ENCODE assay signal across 29 cellular contexts in genomic region chr3:84978833-84979232, GRCh38. TPM values are rescaled to one million over a fixed set of nuclear protein-coding genes. Genes with fewer than 3 reads are reported as not detected.
"Had no signal": no experiment of that assay in that cellular context is flagged by ENCODE, and none has a peak within 500 bp of the region (broad histone marks: within the 10 kb centered on the region; RNA-seq: fewer than 3 reads in every experiment).

No MANE protein-coding gene starts in this region.

- H3K36me3 Mint-ChIP-seq: activated naive CD8-positive, alpha-beta T cell had no signal

- H3K36me3 ChIP-seq: brain microvascular endothelial cell, cardiac muscle cell, WERI-Rb-1 had no signal

- DNase-seq: activated CD4-positive, alpha-beta memory T cell treated with anti-CD3 and anti-CD28 coated beads, Interleukin-2, amount 10 ng/mL, durations not matched to agents 7 days and 5 days; activated CD4-positive, alpha-beta T cell treated with anti-CD3 and anti-CD28 coated beads for 36 hours; activated CD4-positive, alpha-beta T cell treated with anti-CD3 and anti-CD28 coated beads, Interleukin-2, amount 50 U/mL, for 1 hour; activated gamma-delta T cell; activated naive CD4-positive, alpha-beta T cell treated with anti-CD3 and anti-CD28 coated beads for 36 hours; activated T-cell treated with anti-CD3 and anti-CD28 coated beads for 4 hours; activated T-cell treated with anti-CD3 and anti-CD28 coated beads, Interleukin-2, amount 50 U/mL, for 48 hours; brain microvascular endothelial cell; Karpas-422; MM.1S; NCI-H1417; NCI-H1930; NCI-H2171; NCI-H2227 treated with DMSO at 0.1 percent for 48 hours; NCI-H446 treated with DMSO at 0.1 percent for 48 hours; NCI-H524 treated with DMSO at 0.1 percent for 48 hours; NCI-H774; NK-92 treated with Interleukin-12 subunit alpha and Interleukin-12 subunit beta, amount 100 ng/mL, for 24 hours; OCI-M1; Right ventricle myocardium superior; WERI-Rb-1 had no signal

- H3K27ac ChIP-seq: brain microvascular endothelial cell, cardiac muscle cell, RWPE1, WERI-Rb-1 had no signal

- H3K9me3 Mint-ChIP-seq: activated CD4-positive, alpha-beta memory T cell treated with anti-CD3 and anti-CD28 coated beads, Interleukin-2, amount 10 ng/mL, durations not matched to agents 7 days and 5 days; activated naive CD4-positive, alpha-beta T cell treated with anti-CD3 and anti-CD28 coated beads for 36 hours; activated T-helper 17 cell treated with anti-CD3 and anti-CD28 coated beads, Interleukin-2, amount 50 U/mL, for 72 hours had no signal

- H3K4me1 Mint-ChIP-seq: activated CD4-positive, alpha-beta memory T cell treated with anti-CD3 and anti-CD28 coated beads, Interleukin-2, amount 10 ng/mL, durations not matched to agents 7 days and 5 days; activated CD4-positive, alpha-beta T cell treated with anti-CD3 and anti-CD28 coated beads for 36 hours; activated T-helper 17 cell treated with anti-CD3 and anti-CD28 coated beads, Interleukin-2, amount 50 U/mL, for 72 hours had no signal

- H3K4me3 ChIP-seq: cardiac muscle cell, K562 had no signal

- H3K27ac Mint-ChIP-seq: activated CD4-positive, alpha-beta memory T cell treated with anti-CD3 and anti-CD28 coated beads, Interleukin-2, amount 10 ng/mL, durations not matched to agents 7 days and 5 days; activated CD4-positive, alpha-beta T cell treated with anti-CD3 and anti-CD28 coated beads for 36 hours; activated naive CD4-positive, alpha-beta T cell treated with anti-CD3 and anti-CD28 coated beads for 36 hours; activated naive CD8-positive, alpha-beta T cell; activated T-helper 17 cell treated with anti-CD3 and anti-CD28 coated beads, Interleukin-2, amount 50 U/mL, for 72 hours had no signal

- H3K27me3 Mint-ChIP-seq: activated CD4-positive, alpha-beta memory T cell treated with anti-CD3 and anti-CD28 coated beads, Interleukin-2, amount 10 ng/mL, durations not matched to agents 7 days and 5 days; activated CD4-positive, alpha-beta T cell treated with anti-CD3 and anti-CD28 coated beads for 36 hours; activated naive CD8-positive, alpha-beta T cell; activated T-helper 17 cell treated with anti-CD3 and anti-CD28 coated beads, Interleukin-2, amount 50 U/mL, for 72 hours had no signal

- ATAC-seq: activated CD4-positive, alpha-beta T cell treated with anti-CD3 and anti-CD28 coated beads for 36 hours; activated T-helper 17 cell treated with anti-CD3 and anti-CD28 coated beads, Interleukin-2, amount 50 U/mL, for 72 hours; K562; Panc1 had no signal

- H3K4me3 Mint-ChIP-seq: activated CD4-positive, alpha-beta memory T cell treated with anti-CD3 and anti-CD28 coated beads, Interleukin-2, amount 10 ng/mL, durations not matched to agents 7 days and 5 days; activated CD4-positive, alpha-beta T cell treated with anti-CD3 and anti-CD28 coated beads for 36 hours; activated naive CD4-positive, alpha-beta T cell treated with anti-CD3 and anti-CD28 coated beads for 36 hours; activated naive CD8-positive, alpha-beta T cell; activated T-helper 17 cell treated with anti-CD3 and anti-CD28 coated beads, Interleukin-2, amount 50 U/mL, for 72 hours had no signal

- H3K27me3 ChIP-seq: brain microvascular endothelial cell, cardiac muscle cell had no signal

RNA-seq across cellular contexts. Expression of gene CADM2, which starts 20.0 kb away (rescaled TPM):
- total RNA-seq: activated CD4-positive, alpha-beta memory T cell treated with anti-CD3 and anti-CD28 coated beads, Interleukin-2, amount 10 ng/mL, durations not matched to agents 7 days and 5 days; activated naive CD4-positive, alpha-beta T cell treated with anti-CD3 and anti-CD28 coated beads for 36 hours; activated T-helper 17 cell treated with anti-CD3 and anti-CD28 coated beads, Interleukin-2, amount 50 U/mL, for 72 hours; SK-MEL-5; T-helper 2 cell treated with Interferon-gamma antibody and Interleukin-4, amounts not matched to agents 100 ng/mL and 5 ng/mL, for 36 hours had no signal
